Comparison of ENCODE assay signal across 21 cellular contexts in genomic region chr21:26165331-26165730, GRCh38. TPM values are rescaled to one million over a fixed set of nuclear protein-coding genes. Genes with fewer than 3 reads are reported as not detected.
DNase-seq lines count a peak whose midpoint lies in the region; ATAC-seq and TF ChIP-seq lines count a peak whose summit lies in the region.
"Had no signal": no experiment of that assay in that cellular context is flagged by ENCODE, and none has a peak within 500 bp of the region (broad histone marks: within the 10 kb centered on the region; RNA-seq: fewer than 3 reads in every experiment).

No MANE protein-coding gene starts in this region.

- H3K4me2 ChIP-seq in neural cell (ENCODE audit: low read length) = peak overlapping the region; percentile 95

- H3K79me2 ChIP-seq in neural cell (replicated peaks; ENCODE audit: insufficient read depth, low read length) = peaks cover 96% of the 10 kb centered on the region

- TF ChIP-seq EP300 in neural cell (conservative IDR thresholded peaks at IDR 0.05; ENCODE audit: poor library complexity, severe bottlenecking) = no peak

- H3K4me3 ChIP-seq in RWPE2 (ENCODE audit: severe bottlenecking) = no peak overlapping the region
- H3K4me3 ChIP-seq in epithelial cell of esophagus (ENCODE audit: low read length) = no peak overlapping the region
- H3K4me3 ChIP-seq in neural cell (ENCODE audit: low read length) = peak overlapping the region; percentile 86
- H3K4me3 ChIP-seq: right atrium auricular region, testis had no signal

- no peaks in the 10 kb centered on the region for H4K20me1 ChIP-seq in neural cell (ENCODE audit: insufficient read depth)

- H2AFZ ChIP-seq in neural cell (ENCODE audit: low read depth, low read length) = no peak overlapping the region

- TF ChIP-seq RAD21 in neural cell (conservative IDR thresholded peaks at IDR 0.05) = no peak

- H3K27ac ChIP-seq in RWPE2 (ENCODE audit: poor library complexity, severe bottlenecking) (peak overlapping the region; percentile 76), neural cell (ENCODE audit: low read length) (peak overlapping the region; percentile 14)
- H3K27ac ChIP-seq: right atrium auricular region, testis had no signal

- peak; percentile 63 for ATAC-seq in RWPE2 (ENCODE audit: low read depth)
- no peak for ATAC-seq in GM19035 (IDR thresholded peaks at IDR 0.05; ENCODE audit: unreplicated experiment)
- ATAC-seq: activated CD8-positive, alpha-beta T cell treated with anti-CD3 and anti-CD28 coated beads for 36 hours; CD8-positive, alpha-beta T cell; stimulated activated memory B cell treated with anti-CD40 and anti-IgM and Interleukin-4, amounts not matched to agents 10 μg/mL and 1 μg/mL and 100 μg/mL, for 72 hours had no signal

- DNase-seq in G401 (ENCODE audit: low spot score) (peak; percentile 46), RWPE2 (ENCODE audit: low spot score) (no peak), epithelial cell of esophagus (ENCODE audit: low read depth) (peak; percentile 64), amniotic stem cell (lab: John Stamatoyannopoulos, UW) (no peak), NCI-H187 treated with DMSO at 0.1 percent for 48 hours (lab: John Stamatoyannopoulos, UW) (no peak), NCI-H446 treated with DMSO at 0.1 percent for 48 hours (lab: John Stamatoyannopoulos, UW) (no peak)
- DNase-seq: activated CD8-positive, alpha-beta T cell treated with anti-CD3 and anti-CD28 coated beads for 36 hours; activated naive CD4-positive, alpha-beta T cell treated with anti-CD3 and anti-CD28 coated beads for 36 hours; activated T-cell treated with anti-CD3 and anti-CD28 coated beads, Interleukin-2, amount 50 U/mL, for 1 hour; anterior cingulate cortex; CD8-positive, alpha-beta T cell; DND-41; NCI-H2029; NCI-H524; Right ventricle myocardium superior; testis; WERI-Rb-1 had no signal

- TF ChIP-seq CTCF in RWPE2 (IDR thresholded peaks at IDR 0.05; ENCODE audit: poor library complexity, severe bottlenecking) = no peak
- no peak for TF ChIP-seq CTCF in epithelial cell of esophagus (IDR thresholded peaks at IDR 0.05; ENCODE audit: insufficient read depth, low read depth, low read length, missing control alignments)
- TF ChIP-seq CTCF in neural cell (IDR thresholded peaks at IDR 0.05; ENCODE audit: poor library complexity, severe bottlenecking) = no peak

- H3K27me3 ChIP-seq in RWPE2 (ENCODE audit: insufficient read depth, poor library complexity, severe bottlenecking) = no peaks in the 10 kb centered on the region
- H3K27me3 ChIP-seq in neural cell (ENCODE audit: insufficient read depth, low read depth, low read length) = no peaks in the 10 kb centered on the region
- H3K27me3 ChIP-seq: right atrium auricular region, testis had no signal

- no peaks in the 10 kb centered on the region for H3F3A ChIP-seq in neural cell (ENCODE audit: insufficient read depth, low read length, poor library complexity, severe bottlenecking)

- H3K9ac ChIP-seq in neural cell (ENCODE audit: low read length) = peak overlapping the region; percentile 94

- peaks cover 19% of the 10 kb centered on the region for H3K36me3 ChIP-seq in RWPE2 (ENCODE audit: low read depth)
- no peaks in the 10 kb centered on the region for H3K36me3 ChIP-seq in neural cell (ENCODE audit: insufficient read depth, low read length)
- H3K36me3 ChIP-seq: right atrium auricular region had no signal

- H3K9me3 ChIP-seq in RWPE2 (ENCODE audit: severe bottlenecking) (no peaks in the 10 kb centered on the region), neural cell (ENCODE audit: low read length) (no peaks in the 10 kb centered on the region)
- H3K9me3 ChIP-seq: right atrium auricular region, testis had no signal

- peaks cover 40% of the 10 kb centered on the region for H3K4me1 ChIP-seq in RWPE2 (ENCODE audit: insufficient read depth, poor library complexity, severe bottlenecking)

- no peaks in the 10 kb centered on the region for H3K9me2 ChIP-seq in neural cell (ENCODE audit: insufficient read depth, low read length)

- in situ Hi-C loops in G401 (cut with HindIII; ENCODE audit: low sequenced_read_pairs) = loop anchor here (25.0 kb wide), 1 partner anchor 278 kb away; no protein-coding TSS in a partner anchor

TF ChIP-seq in neural cell, 6 proteins besides CTCF, POLR2A, EP300 and RAD21:
- TF ChIP-seq POLR2AphosphoS5 (IDR thresholded peaks at IDR 0.05) (no peak), EZH2 (IDR thresholded peaks at IDR 0.05; ENCODE audit: borderline replicate concordance, insufficient read depth, low read length, poor library complexity, severe bottlenecking) (no peak), TAF1 (IDR thresholded peaks at IDR 0.05; ENCODE audit: low read depth) (no peak), MXI1 (conservative IDR thresholded peaks at IDR 0.05; ENCODE audit: poor library complexity, severe bottlenecking) (no peak), REST (IDR thresholded peaks at IDR 0.05; ENCODE audit: borderline replicate concordance) (no peak), SMC3 (conservative IDR thresholded peaks at IDR 0.05; ENCODE audit: poor library complexity) (no peak)

RNA-seq across cellular contexts. Expression of gene APP, which starts 5.2 kb away (rescaled TPM):
- total RNA-seq in G401 (2014; rRNA removed; shearing (Covaris generic)) = 189 and 254 TPM in 2 replicates
- 462 and 470 TPM in 2 replicates for polyA plus RNA-seq in neural cell
- 570 and 576 TPM in 2 replicates for polyA minus RNA-seq in neural cell

Comparison
In these comparisons a context has a peak if more than half of its experiments do, and no peak if none do; other contexts are left out.
1. DNase-seq: peak in G401 (single experiment) and epithelial cell of esophagus (single experiment); none in RWPE2 (single experiment), amniotic stem cell (single experiment), NCI-H187 treated with DMSO at 0.1 percent for 48 hours (single experiment) and NCI-H446 treated with DMSO at 0.1 percent for 48 hours (single experiment).